In the genomic region with DNA sequence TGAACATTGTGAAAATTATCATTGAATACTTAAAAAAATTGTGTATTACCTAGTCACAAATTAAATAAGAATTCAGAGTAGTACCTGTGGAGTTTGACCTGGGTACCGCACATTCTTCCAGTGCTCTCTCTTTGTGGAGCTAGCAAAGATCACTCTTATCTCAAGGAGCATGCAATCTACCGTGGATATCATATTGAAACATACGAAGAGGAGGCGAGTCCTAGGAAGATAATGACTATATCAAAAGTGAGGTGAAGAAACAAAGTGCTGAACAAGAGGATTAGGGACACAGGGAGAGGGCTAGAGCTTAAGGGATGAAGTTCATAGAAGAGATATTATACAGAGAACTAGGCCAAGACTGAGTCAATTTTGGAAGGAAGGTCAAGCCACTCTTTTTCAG, we compare ENCODE assay signal across 27 cellular contexts.
"Had no signal": no experiment of that assay in that cellular context is flagged by ENCODE, and none has a peak within 500 bp of the region (broad histone marks: within the 10 kb centered on the region; RNA-seq: fewer than 3 reads in every experiment).

No MANE protein-coding gene starts in this region.

- H3K36me3 ChIP-seq: colonic mucosa, esophagus muscularis mucosa, esophagus squamous epithelium, gastrocnemius medialis, gastroesophageal sphincter, heart left ventricle, heart right ventricle had no signal

- FAIRE-seq: colon, endometrium, frontal cortex had no signal

- DNase-seq: colonic mucosa; cortex of kidney; dermis blood vessel endothelial cell; dorsolateral prefrontal cortex; effector CD4-positive, alpha-beta T cell; effector CD8-positive, alpha-beta T cell; effector memory CD4-positive, alpha-beta T cell; effector memory CD8-positive, alpha-beta T cell; endodermal cell; esophagus squamous epithelium; foreskin fibroblast; foreskin keratinocyte; foreskin melanocyte; gastrocnemius medialis; glutamatergic neuron; head of caudate nucleus; heart left ventricle; heart right ventricle had no signal

- H3K27me3 ChIP-seq: colonic mucosa, dorsolateral prefrontal cortex, esophagus muscularis mucosa, esophagus squamous epithelium, foreskin keratinocyte, gastrocnemius medialis, gastroesophageal sphincter, heart left ventricle, heart right ventricle had no signal

- H3K27ac ChIP-seq: colonic mucosa, coronary artery, dorsolateral prefrontal cortex, epithelial cell of prostate, esophagus muscularis mucosa, esophagus squamous epithelium, foreskin keratinocyte, gastrocnemius medialis, gastroesophageal sphincter, heart left ventricle, heart right ventricle had no signal

- H3K27ac Mint-ChIP-seq: dendritic cell treated with granulocyte-macrophage colony-stimulating factor and Interleukin-4, amounts not matched to agents 40 ng/mL and 50 ng/mL, for 4 days; effector memory CD8-positive, alpha-beta T cell; endodermal cell had no signal

- H3K4me1 ChIP-seq: colonic mucosa, foreskin keratinocyte, gastroesophageal sphincter had no signal

- ATAC-seq: effector memory CD8-positive, alpha-beta T cell; esophagus mucosa; foreskin keratinocyte; gastrocnemius medialis; gastroesophageal sphincter; heart left ventricle; heart right ventricle had no signal

- H3K4me3 ChIP-seq: colonic mucosa, coronary artery, dorsolateral prefrontal cortex, esophagus muscularis mucosa, esophagus squamous epithelium, gastrocnemius medialis, gastroesophageal sphincter, heart left ventricle, heart right ventricle had no signal

- H3K4me1 Mint-ChIP-seq: endodermal cell had no signal

- H3K4me3 Mint-ChIP-seq: dendritic cell treated with granulocyte-macrophage colony-stimulating factor and Interleukin-4, amounts not matched to agents 40 ng/mL and 50 ng/mL, for 4 days; effector memory CD8-positive, alpha-beta T cell; endodermal cell had no signal

- H3K9me3 Mint-ChIP-seq: dendritic cell treated with granulocyte-macrophage colony-stimulating factor and Interleukin-4, amounts not matched to agents 40 ng/mL and 50 ng/mL, for 4 days; effector memory CD8-positive, alpha-beta T cell had no signal

- H3K27me3 Mint-ChIP-seq: dendritic cell treated with granulocyte-macrophage colony-stimulating factor and Interleukin-4, amounts not matched to agents 40 ng/mL and 50 ng/mL, for 4 days; effector memory CD8-positive, alpha-beta T cell had no signal

- H3K9me3 ChIP-seq: colonic mucosa, esophagus muscularis mucosa, esophagus squamous epithelium, gastrocnemius medialis, gastroesophageal sphincter, heart left ventricle, heart right ventricle had no signal
